In the genomic region with DNA sequence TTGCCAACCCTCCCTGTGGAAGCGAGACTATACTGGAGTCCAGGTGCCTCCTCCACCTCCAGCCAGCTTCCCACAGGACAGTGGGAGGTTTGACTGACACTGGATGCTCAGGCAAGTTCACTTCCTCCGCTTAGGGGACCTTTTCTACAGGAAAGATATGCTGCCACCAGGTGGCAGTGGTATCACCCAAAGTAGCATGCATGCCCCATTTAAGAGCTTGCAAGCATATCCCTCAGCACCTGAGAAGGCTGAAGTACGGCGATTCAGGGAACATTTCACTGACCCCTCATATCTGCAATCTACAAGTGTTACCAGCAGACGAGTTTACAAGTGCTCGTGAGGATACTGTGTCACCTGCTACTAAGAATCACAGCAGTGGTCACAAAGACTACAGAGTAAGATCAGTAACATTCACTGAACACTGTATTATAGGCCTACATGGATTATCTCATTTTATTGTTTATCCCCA, we compare ENCODE assay signal across 8 cellular contexts.
DNase-seq lines count a peak whose midpoint lies in the region; ATAC-seq and TF ChIP-seq lines count a peak whose summit lies in the region.

No MANE protein-coding gene starts in this region.

- H3K4me3 ChIP-seq in AG04450 (ENCODE audit: low read depth, low read length): no peak overlapping the region

- TF ChIP-seq CTCF in AG04450 (IDR thresholded peaks at IDR 0.05; ENCODE audit: low read depth, low read length): peak; percentile 86

- DNase-seq in AG04450 (ENCODE audit: low read depth, low spot score) (peak; percentile 67), NCI-H2171 (lab: John Stamatoyannopoulos, UW) (peak; percentile 39), kidney tubule cell (ENCODE audit: low spot score) (peak; percentile 82)
- DNase-seq in activated CD4-positive, CD25-positive, alpha-beta regulatory T cell treated with anti-CD3 and anti-CD28 coated beads, Interleukin-2, amount 50 U/mL, for 16 hours (ENCODE audit: low read depth, low spot score): peak; percentile 47
- peak; percentile 60 for DNase-seq in central memory CD4-positive, alpha-beta T cell
- peak; percentile 71 for DNase-seq in stimulated activated CD4-positive, alpha-beta T cell treated with anti-CD3 and anti-CD28 coated beads, Interleukin-4, amount 100 ng/mL, for 1 hour

- CTCF ChIA-PET in AG04450 (lab: Charles Lee): interaction anchor here (0.6 to 11.0 kb wide), 44 partner anchors 9 to 473 kb away, joined by 3 to 454 read pairs (median 4); partner anchors contain the start of gene KLHL3

- no peaks in the 10 kb centered on the region for H3K9me3 ChIP-seq in AG04450 (ENCODE audit: control insufficient read depth, insufficient read depth, low read length)

- ATAC-seq in GM18520 (IDR thresholded peaks at IDR 0.05; ENCODE audit: unreplicated experiment): peak; percentile 76
- ATAC-seq in HG03097 (IDR thresholded peaks at IDR 0.05; ENCODE audit: low FRiP score, unreplicated experiment): peak; percentile 78

- no peaks in the 10 kb centered on the region for H3K27me3 ChIP-seq in AG04450 (ENCODE audit: control insufficient read depth, insufficient read depth, low read length)

- H3K27ac ChIP-seq in AG04450 (ENCODE audit: low read depth, low read length): no peak overlapping the region

- POLR2A ChIA-PET in AG04450 (lab: Yijun Ruan, JAX): interaction anchor here (1.0 to 1.5 kb wide), 3 partner anchors 75 to 229 kb away, joined by 3 to 6 read pairs (median 4); partner anchors contain the start of genes KLHL3 and PKD2L2
